In the genomic region with DNA sequence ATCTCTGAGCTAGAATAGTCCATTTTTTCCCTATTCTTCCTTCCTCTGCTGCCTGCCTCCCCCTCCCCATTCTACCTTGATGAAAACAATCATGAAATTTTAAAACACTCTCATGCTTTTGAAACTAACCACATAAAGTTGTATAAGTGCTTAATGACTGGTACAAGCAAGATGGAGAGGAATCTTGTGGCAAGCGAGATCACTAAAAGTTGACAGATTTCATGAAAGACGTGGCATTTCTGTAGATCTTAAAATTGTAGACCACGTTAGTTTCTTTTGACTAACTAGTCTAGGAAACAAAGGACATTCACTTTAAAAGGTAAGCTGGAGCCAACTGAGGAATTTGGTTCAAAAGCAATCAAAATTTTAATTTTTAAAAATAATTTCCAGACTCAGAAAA, we compare ENCODE assay signal across 31 cellular contexts. TPM values are rescaled to one million over a fixed set of nuclear protein-coding genes. Genes with fewer than 3 reads are reported as not detected.
"Had no signal": no experiment of that assay in that cellular context is flagged by ENCODE, and none has a peak within 500 bp of the region (broad histone marks: within the 10 kb centered on the region; RNA-seq: fewer than 3 reads in every experiment).

No MANE protein-coding gene starts in this region.

- H3K27ac Mint-ChIP-seq: activated B cell treated with CpG ODN at 0.5 μM for 24 hours; activated CD4-positive, alpha-beta memory T cell treated with anti-CD3 and anti-CD28 coated beads for 36 hours; activated CD4-positive, alpha-beta T cell treated with anti-CD3 and anti-CD28 coated beads, Interleukin-2, amount 10 ng/mL, durations not matched to agents 24 days and 14 days; activated CD8-positive, alpha-beta T cell treated with anti-CD3 and anti-CD28 coated beads for 36 hours; activated naive CD4-positive, alpha-beta T cell treated with anti-CD3 and anti-CD28 coated beads, Interleukin-2, amount 10 ng/mL, durations not matched to agents 7 days and 5 days; activated naive CD4-positive, alpha-beta T cell treated with anti-CD3 and anti-CD28 coated beads, Interleukin-2, amount 50 U/mL, for 24 hours; activated naive CD8-positive, alpha-beta T cell; activated T-helper 1 cell treated with anti-CD3 and anti-CD28 coated beads, Interleukin-12 subunit alpha, Interleukin-12 subunit beta, Interleukin-2, Interleukin-4 antibody, amounts not matched to agents 30 ng/mL and 10 ng/mL and 1 ng/mL, durations not matched to agents 14 hours and 24 hours and 36 hours; activated T-helper 2 cell treated with anti-CD3 and anti-CD28 coated beads, Interferon-gamma antibody, Interleukin-2, Interleukin-4, amounts not matched to agents 10 μg/mL and 5 μg/mL and 100 μg/mL, durations not matched to agents 14 hours and 24 hours and 36 hours; brain; T-helper 1 cell treated with Interleukin-12 subunit alpha and Interleukin-12 subunit beta and Interleukin-4 antibody, amounts not matched to agents 30 μg/mL and 1 μg/mL, for 36 hours; T-helper 2 cell treated with Interferon-gamma antibody and Interleukin-4, amounts not matched to agents 5 μg/mL and 100 μg/mL, for 36 hours had no signal

- H3K9me3 Mint-ChIP-seq: activated naive CD4-positive, alpha-beta T cell treated with anti-CD3 and anti-CD28 coated beads, Interleukin-2, amount 50 U/mL, for 24 hours; central memory CD8-positive, alpha-beta T cell had no signal

- ATAC-seq: activated CD8-positive, alpha-beta T cell treated with anti-CD3 and anti-CD28 coated beads for 36 hours had no signal

- H3K27me3 Mint-ChIP-seq: activated B cell treated with CpG ODN at 0.5 μM for 24 hours; activated CD4-positive, alpha-beta T cell treated with anti-CD3 and anti-CD28 coated beads, Interleukin-2, amount 10 ng/mL, durations not matched to agents 24 days and 14 days; activated CD8-positive, alpha-beta T cell treated with anti-CD3 and anti-CD28 coated beads for 36 hours; activated naive CD4-positive, alpha-beta T cell treated with anti-CD3 and anti-CD28 coated beads, Interleukin-2, amount 10 ng/mL, durations not matched to agents 7 days and 5 days; activated naive CD4-positive, alpha-beta T cell treated with anti-CD3 and anti-CD28 coated beads, Interleukin-2, amount 50 U/mL, for 24 hours; activated naive CD8-positive, alpha-beta T cell; central memory CD8-positive, alpha-beta T cell had no signal

- H3K36me3 Mint-ChIP-seq: activated CD4-positive, alpha-beta memory T cell treated with anti-CD3 and anti-CD28 coated beads for 36 hours; brain had no signal

- DNase-seq: activated B cell treated with CpG ODN at 0.5 μM for 24 hours; activated CD4-positive, alpha-beta memory T cell treated with anti-CD3 and anti-CD28 coated beads for 36 hours; activated CD4-positive, alpha-beta T cell treated with anti-CD3 and anti-CD28 coated beads, Interleukin-2, amount 10 ng/mL, durations not matched to agents 24 days and 14 days; activated CD4-positive, alpha-beta T cell treated with anti-CD3 and anti-CD28 coated beads, Interleukin-2, amount 50 U/mL, for 1 hour; activated CD4-positive, alpha-beta T cell treated with anti-CD3 and anti-CD28 coated beads, Interleukin-2, amount 50 U/mL, for 4 hours; activated CD4-positive, CD25-positive, alpha-beta regulatory T cell treated with anti-CD3 and anti-CD28 coated beads, Interleukin-2, amount 50 U/mL, for 72 hours; activated CD8-positive, alpha-beta T cell treated with anti-CD3 and anti-CD28 coated beads for 36 hours; activated effector memory CD4-positive, alpha-beta T cell treated with Interleukin-2 at 50 U/mL for 16 hours; activated gamma-delta T cell; activated naive CD4-positive, alpha-beta T cell treated with anti-CD3 and anti-CD28 coated beads, Interleukin-2, amount 10 ng/mL, durations not matched to agents 7 days and 5 days; activated naive CD4-positive, alpha-beta T cell treated with Interleukin-2 at 50 U/mL for 16 hours; activated T-cell treated with anti-CD3 and anti-CD28 coated beads for 4 hours; activated T-cell treated with anti-CD3 and anti-CD28 coated beads, Interleukin-2, amount 50 U/mL, for 1 hour; activated T-cell treated with anti-CD3 and anti-CD28 coated beads, Interleukin-2, amount 50 U/mL, for 48 hours; amygdala; anterior cingulate cortex; caudate nucleus; cerebellar nuclear complex; SW 1271; T-helper 9 cell had no signal

- H3K4me1 Mint-ChIP-seq: activated B cell treated with CpG ODN at 0.5 μM for 24 hours; brain; central memory CD8-positive, alpha-beta T cell had no signal

- H3K4me3 Mint-ChIP-seq: activated B cell treated with CpG ODN at 0.5 μM for 24 hours; activated CD4-positive, alpha-beta memory T cell treated with anti-CD3 and anti-CD28 coated beads for 36 hours; activated CD4-positive, alpha-beta T cell treated with anti-CD3 and anti-CD28 coated beads, Interleukin-2, amount 10 ng/mL, durations not matched to agents 24 days and 14 days; activated CD8-positive, alpha-beta T cell treated with anti-CD3 and anti-CD28 coated beads for 36 hours; activated naive CD4-positive, alpha-beta T cell treated with anti-CD3 and anti-CD28 coated beads, Interleukin-2, amount 10 ng/mL, durations not matched to agents 7 days and 5 days; activated naive CD4-positive, alpha-beta T cell treated with anti-CD3 and anti-CD28 coated beads, Interleukin-2, amount 50 U/mL, for 24 hours; activated naive CD8-positive, alpha-beta T cell; activated T-helper 1 cell treated with anti-CD3 and anti-CD28 coated beads, Interleukin-12 subunit alpha, Interleukin-12 subunit beta, Interleukin-2, Interleukin-4 antibody, amounts not matched to agents 30 ng/mL and 10 ng/mL and 1 ng/mL, durations not matched to agents 14 hours and 24 hours and 36 hours; brain; central memory CD8-positive, alpha-beta T cell; T-helper 1 cell treated with Interleukin-12 subunit alpha and Interleukin-12 subunit beta and Interleukin-4 antibody, amounts not matched to agents 30 μg/mL and 1 μg/mL, for 36 hours; T-helper 2 cell treated with Interferon-gamma antibody and Interleukin-4, amounts not matched to agents 5 μg/mL and 100 μg/mL, for 36 hours had no signal

RNA-seq across cellular contexts. Expression of a gene that starts 35.4 kb away (rescaled TPM):
- total RNA-seq: ascending aorta, bronchial epithelial cell, chondrocyte had no signal
